ENCODE assay signal across 2 cellular contexts in genomic region chr18:14721569-14721968, GRCh38. TPM values are rescaled to one million over a fixed set of nuclear protein-coding genes. Genes with fewer than 3 reads are reported as not detected.
"Had no signal": no experiment of that assay in that cellular context is flagged by ENCODE, and none has a peak within 500 bp of the region (broad histone marks: within the 10 kb centered on the region; RNA-seq: fewer than 3 reads in every experiment).

No MANE protein-coding gene starts in this region.

RNA-seq across cellular contexts. Expression of gene ANKRD30B, which starts 26.4 kb away (rescaled TPM):
- total RNA-seq: MCF 10A, NCI-H460 had no signal
